ENCODE assay signal across 15 cellular contexts in genomic region chr21:40053007-40053406, GRCh38.
DNase-seq lines count a peak whose midpoint lies in the region; ATAC-seq, FAIRE-seq and TF ChIP-seq lines count a peak whose summit lies in the region.
"Had no signal": no experiment of that assay in that cellular context is flagged by ENCODE, and none has a peak within 500 bp of the region (broad histone marks: within the 10 kb centered on the region; RNA-seq: fewer than 3 reads in every experiment).

No MANE protein-coding gene starts in this region.

- H3K4me2 ChIP-seq in astrocyte (ENCODE audit: low read length) = no peak overlapping the region

- H3K27me3 ChIP-seq in astrocyte (ENCODE audit: insufficient read depth, low read length) (no peaks in the 10 kb centered on the region), stomach smooth muscle (ENCODE audit: control insufficient read depth in 1 of 2, insufficient read depth in 2 of 2, low read length in 2 of 2) (no peaks in the 10 kb centered on the region)

- TF ChIP-seq CTCF in astrocyte (IDR thresholded peaks at IDR 0.05; ENCODE audit: insufficient read depth, low read depth, low read length) = no peak

- peaks cover 2% of the 10 kb centered on the region for H3K4me1 Mint-ChIP-seq in astrocyte (ENCODE audit: low read depth, unreplicated experiment)
- H3K4me1 Mint-ChIP-seq: activated naive CD8-positive, alpha-beta T cell treated with anti-CD3 and anti-CD28 coated beads, Interleukin-2, amount 50 U/mL, for 24 hours had no signal

- no peak for ATAC-seq in GM18868 (IDR thresholded peaks at IDR 0.05; ENCODE audit: unreplicated experiment)
- ATAC-seq: activated naive CD8-positive, alpha-beta T cell treated with anti-CD3 and anti-CD28 coated beads, Interleukin-2, amount 50 U/mL, for 24 hours had no signal

- H3K4me3 Mint-ChIP-seq in astrocyte (ENCODE audit: unreplicated experiment) = no peak overlapping the region
- H3K4me3 Mint-ChIP-seq: activated naive CD8-positive, alpha-beta T cell treated with anti-CD3 and anti-CD28 coated beads, Interleukin-2, amount 50 U/mL, for 24 hours; naive B cell had no signal

- FAIRE-seq in astrocyte (lab: Jason Lieb, UNC) = no peak
- FAIRE-seq: endometrium had no signal

- H3K27me3 Mint-ChIP-seq in astrocyte (ENCODE audit: low read depth, unreplicated experiment) = peaks cover 5% of the 10 kb centered on the region
- H3K27me3 Mint-ChIP-seq: activated naive CD8-positive, alpha-beta T cell treated with anti-CD3 and anti-CD28 coated beads, Interleukin-2, amount 50 U/mL, for 24 hours had no signal

- DNase-seq in NCI-H1092 (lab: John Stamatoyannopoulos, UW) (peak; percentile 78), astrocyte (ENCODE audit: low read depth) (peak; percentile 10), hypothalamus (lab: John Stamatoyannopoulos, UW) (peak in 36 of 51 donors; percentile 8 to 80 (median 56)), SW 1271 (lab: John Stamatoyannopoulos, UW) (no peak), RPMI8226 (no peak)
- DNase-seq in activated CD8-positive, alpha-beta memory T cell treated with anti-CD3 and anti-CD28 coated beads, Interleukin-2, amount 50 U/mL, for 4 hours = no peak
- DNase-seq: activated naive CD8-positive, alpha-beta T cell treated with anti-CD3 and anti-CD28 coated beads, Interleukin-2, amount 50 U/mL, for 24 hours; GDM1; naive B cell; NCI-H345; SIG-M5 had no signal

- H2AFZ ChIP-seq in astrocyte (ENCODE audit: low read depth, low read length) = no peak overlapping the region

- H3K9me3 ChIP-seq in astrocyte (ENCODE audit: insufficient read depth, low read depth, low read length) = no peaks in the 10 kb centered on the region
- no peaks in the 10 kb centered on the region for H3K9me3 ChIP-seq in stomach smooth muscle (ENCODE audit: control insufficient read depth in 2 of 2, low read length in 2 of 2)

- H3K4me3 ChIP-seq in astrocyte (ENCODE audit: insufficient read depth, low read depth, low read length) (no peak overlapping the region), stomach smooth muscle (ENCODE audit: low read length in 2 of 2) (no peak overlapping the region)
- H3K4me3 ChIP-seq: skin epidermis had no signal

- H3K9ac ChIP-seq in astrocyte (ENCODE audit: low read length) (no peak overlapping the region), stomach smooth muscle (ENCODE audit: low read length in 2 of 2) (peak overlapping the region; percentile 21 to 71)

- H3K36me3 Mint-ChIP-seq in astrocyte (ENCODE audit: low read depth, unreplicated experiment) = no peaks in the 10 kb centered on the region
- H3K36me3 Mint-ChIP-seq: naive B cell had no signal

- no peaks in the 10 kb centered on the region for H4K20me1 ChIP-seq in astrocyte (ENCODE audit: insufficient read depth, low read length)

- peaks cover 5% of the 10 kb centered on the region for H3K9me3 Mint-ChIP-seq in astrocyte (ENCODE audit: unreplicated experiment)

- H3K27ac Mint-ChIP-seq in astrocyte (ENCODE audit: unreplicated experiment) = no peak overlapping the region
- H3K27ac Mint-ChIP-seq: activated naive CD8-positive, alpha-beta T cell treated with anti-CD3 and anti-CD28 coated beads, Interleukin-2, amount 50 U/mL, for 24 hours; naive B cell had no signal

- H3K4me1 ChIP-seq in astrocyte (ENCODE audit: insufficient read depth, low read length) (peaks cover 12% of the 10 kb centered on the region), stomach smooth muscle (ENCODE audit: control insufficient read depth, insufficient read depth, low read length) (peaks cover 53% of the 10 kb centered on the region)

- H3K27ac ChIP-seq in astrocyte (ENCODE audit: low read depth, low read length) (no peak overlapping the region), stomach smooth muscle (ENCODE audit: low read length) (peak overlapping the region; percentile 99)

- H3K36me3 ChIP-seq in astrocyte (ENCODE audit: insufficient read depth, low read length) = no peaks in the 10 kb centered on the region
- no peaks in the 10 kb centered on the region for H3K36me3 ChIP-seq in stomach smooth muscle (ENCODE audit: control insufficient read depth in 2 of 2, insufficient read depth in 2 of 2, low read length in 2 of 2)

- H3K79me2 ChIP-seq in astrocyte (ENCODE audit: insufficient read depth, low read length) = no peaks in the 10 kb centered on the region

Comparison
In these comparisons a context has a peak if more than half of its experiments do, and no peak if none do; other contexts are left out.
1. DNase-seq: peak in NCI-H1092 (single experiment), astrocyte (single experiment) and hypothalamus (36 of 51); none in SW 1271 (0 of 2), activated CD8-positive, alpha-beta memory T cell treated with anti-CD3 and anti-CD28 coated beads, Interleukin-2, amount 50 U/mL, for 4 hours (single experiment) and RPMI8226 (single experiment).